In genomic region chr15:93059442-93059841, GRCh38 we compare ENCODE assay signal across 21 cellular contexts.
"Had no signal": no experiment of that assay in that cellular context is flagged by ENCODE, and none has a peak within 500 bp of the region (broad histone marks: within the 10 kb centered on the region; RNA-seq: fewer than 3 reads in every experiment).

No MANE protein-coding gene starts in this region.

- H3K27ac ChIP-seq: foreskin keratinocyte, right atrium auricular region had no signal

- H3K36me3 Mint-ChIP-seq: activated CD4-positive, alpha-beta memory T cell treated with anti-CD3 and anti-CD28 coated beads for 36 hours; activated naive CD4-positive, alpha-beta T cell treated with anti-CD3 and anti-CD28 coated beads, Interleukin-2, amount 10 ng/mL, durations not matched to agents 7 days and 5 days had no signal

- H3K4me3 ChIP-seq: right atrium auricular region, uterus had no signal

- H3K27me3 ChIP-seq: right atrium auricular region, uterus had no signal

- H3K27ac Mint-ChIP-seq: activated CD4-positive, alpha-beta memory T cell treated with anti-CD3 and anti-CD28 coated beads for 36 hours; activated naive CD4-positive, alpha-beta T cell treated with anti-CD3 and anti-CD28 coated beads, Interleukin-2, amount 10 ng/mL, durations not matched to agents 7 days and 5 days; dendritic cell treated with granulocyte-macrophage colony-stimulating factor and Interleukin-4, amounts not matched to agents 40 ng/mL and 50 ng/mL, for 4 days; mesothelial cell of epicardium; progenitor cell of endocrine pancreas; stimulated activated naive CD8-positive, alpha-beta T cell treated with anti-CD3 and anti-CD28 coated beads, Interleukin-15, amount 100 ng/mL, for 72 hours; T-helper 1 cell treated with Interleukin-12 subunit alpha and Interleukin-12 subunit beta and Interleukin-4 antibody, amounts not matched to agents 30 μg/mL and 1 μg/mL, for 36 hours had no signal

- DNase-seq: activated CD4-positive, alpha-beta memory T cell treated with anti-CD3 and anti-CD28 coated beads for 36 hours; activated CD4-positive, alpha-beta T cell treated with anti-CD3 and anti-CD28 coated beads for 48 hours; activated effector memory CD4-positive, alpha-beta T cell treated with anti-CD3 and anti-CD28 coated beads, Interleukin-2, amount 50 U/mL, for 16 hours; activated naive CD4-positive, alpha-beta T cell treated with anti-CD3 and anti-CD28 coated beads, Interleukin-2, amount 10 ng/mL, durations not matched to agents 7 days and 5 days; caudate nucleus; effector CD4-positive, alpha-beta T cell; erythroblast; foreskin keratinocyte; hippocampal formation; left ventricle myocardium superior; mammary epithelial cell; stimulated activated CD4-positive, alpha-beta T cell treated with anti-CD3 and anti-CD28 coated beads, Interleukin-12 subunit alpha, Interleukin-12 subunit beta, amount 100 ng/mL, for 4 hours; stimulated activated naive CD8-positive, alpha-beta T cell treated with anti-CD3 and anti-CD28 coated beads, Interleukin-15, amount 100 ng/mL, for 72 hours; T1000; trophoblast cell; uterus had no signal

- H3K4me3 Mint-ChIP-seq: activated CD4-positive, alpha-beta memory T cell treated with anti-CD3 and anti-CD28 coated beads for 36 hours; activated naive CD4-positive, alpha-beta T cell treated with anti-CD3 and anti-CD28 coated beads, Interleukin-2, amount 10 ng/mL, durations not matched to agents 7 days and 5 days; dendritic cell treated with granulocyte-macrophage colony-stimulating factor and Interleukin-4, amounts not matched to agents 40 ng/mL and 50 ng/mL, for 4 days; mesothelial cell of epicardium; stimulated activated naive CD8-positive, alpha-beta T cell treated with anti-CD3 and anti-CD28 coated beads, Interleukin-15, amount 100 ng/mL, for 72 hours; T-helper 1 cell treated with Interleukin-12 subunit alpha and Interleukin-12 subunit beta and Interleukin-4 antibody, amounts not matched to agents 30 μg/mL and 1 μg/mL, for 36 hours had no signal

- H3K4me1 Mint-ChIP-seq: activated naive CD4-positive, alpha-beta T cell treated with anti-CD3 and anti-CD28 coated beads, Interleukin-2, amount 10 ng/mL, durations not matched to agents 7 days and 5 days had no signal

- H3K9me3 Mint-ChIP-seq: activated CD4-positive, alpha-beta memory T cell treated with anti-CD3 and anti-CD28 coated beads for 36 hours; activated naive CD4-positive, alpha-beta T cell treated with anti-CD3 and anti-CD28 coated beads, Interleukin-2, amount 10 ng/mL, durations not matched to agents 7 days and 5 days; dendritic cell treated with granulocyte-macrophage colony-stimulating factor and Interleukin-4, amounts not matched to agents 40 ng/mL and 50 ng/mL, for 4 days; mesothelial cell of epicardium; stimulated activated naive CD8-positive, alpha-beta T cell treated with anti-CD3 and anti-CD28 coated beads, Interleukin-15, amount 100 ng/mL, for 72 hours; T-helper 1 cell treated with Interleukin-12 subunit alpha and Interleukin-12 subunit beta and Interleukin-4 antibody, amounts not matched to agents 30 μg/mL and 1 μg/mL, for 36 hours had no signal

- H3K9me3 ChIP-seq: right atrium auricular region, uterus had no signal

- ATAC-seq: foreskin keratinocyte; left ventricle myocardium superior; stimulated activated naive CD8-positive, alpha-beta T cell treated with anti-CD3 and anti-CD28 coated beads, Interleukin-15, amount 100 ng/mL, for 72 hours had no signal

- H3K36me3 ChIP-seq: right atrium auricular region, uterus had no signal
